ENCODE assay signal across 8 cellular contexts in genomic region chr2:206989306-206989705, GRCh38. TPM values are rescaled to one million over a fixed set of nuclear protein-coding genes. Genes with fewer than 3 reads are reported as not detected.
DNase-seq lines count a peak whose midpoint lies in the region; ATAC-seq and TF ChIP-seq lines count a peak whose summit lies in the region.

No MANE protein-coding gene starts in this region.

- H3K27me3 ChIP-seq in osteoblast (ENCODE audit: insufficient read depth, low read length), result no peaks in the 10 kb centered on the region
- H3K27me3 ChIP-seq in ovary, result no peaks in the 10 kb centered on the region

- H3K4me1 ChIP-seq in osteoblast (ENCODE audit: insufficient read depth, low read length) (no peaks in the 10 kb centered on the region), ovary (ENCODE audit: insufficient read depth) (peaks cover 2% of the 10 kb centered on the region)

- no peaks in the 10 kb centered on the region for H3K79me2 ChIP-seq in osteoblast (ENCODE audit: insufficient read depth, low read length)

- peak overlapping the region; percentile 24 for H3K4me2 ChIP-seq in osteoblast (ENCODE audit: insufficient read depth, low read length)

- H3K36me3 ChIP-seq in osteoblast (ENCODE audit: insufficient read depth, low read length) (no peaks in the 10 kb centered on the region), ovary (no peaks in the 10 kb centered on the region)

- intact Hi-C loops in ovary (cut with DNase I), result loop anchor here in 2 of 4 donors (10.0 kb wide), 2 partner anchors 175 to 475 kb away; partner anchors contain the start of gene KLF7 (in 1 of the 2)

- in situ Hi-C loops in Caki2 (cut with HindIII; ENCODE audit: low pct_unique_long_range_greater_than_20kb, low sequenced_read_pairs), result no loop called here

- H4K20me1 ChIP-seq in osteoblast (ENCODE audit: insufficient read depth, low read length), result no peaks in the 10 kb centered on the region

- TF ChIP-seq EP300 in ovary (IDR thresholded peaks at IDR 0.05), result no peak

- H2AFZ ChIP-seq in osteoblast (ENCODE audit: low read length), result peak overlapping the region; percentile 64

- WGBS in ovary, 3 donors, result 62 to 79% (median 77%) methylated on average over 6 of the region's 6 CpGs

- ATAC-seq in GM18520 (IDR thresholded peaks at IDR 0.05; ENCODE audit: unreplicated experiment) (peak; percentile 64), HG03045 (IDR thresholded peaks at IDR 0.05; ENCODE audit: unreplicated experiment) (peak; percentile 74)

- DNase-seq in Caki2 (ENCODE audit: low read depth) (peak; percentile 5), RPMI8226 (peak; percentile 63), epithelial cell of esophagus (ENCODE audit: low read depth) (peak; percentile 50), osteoblast (ENCODE audit: insufficient read length, low spot score, missing footprints) (peak; percentile 35), Kasumi-1 (lab: John Stamatoyannopoulos, UW) (no peak), ovary (no peak)

- H3K9me3 ChIP-seq in osteoblast (ENCODE audit: low read depth, low read length) (no peaks in the 10 kb centered on the region), ovary (no peaks in the 10 kb centered on the region)

- no peak for TF ChIP-seq POLR2A in ovary (IDR thresholded peaks at IDR 0.05)

- no peak overlapping the region for H3K27ac ChIP-seq in osteoblast (ENCODE audit: low read depth, low read length)
- H3K27ac ChIP-seq in ovary, result no peak overlapping the region

- H3K4me3 ChIP-seq in epithelial cell of esophagus (ENCODE audit: low read length), result no peak overlapping the region
- H3K4me3 ChIP-seq in osteoblast (ENCODE audit: insufficient read depth, low read length), result no peak overlapping the region
- H3K4me3 ChIP-seq in ovary, result no peak overlapping the region

- TF ChIP-seq CTCF in epithelial cell of esophagus (IDR thresholded peaks at IDR 0.05; ENCODE audit: insufficient read depth, low read depth, low read length, missing control alignments) (peak; percentile 73), osteoblast (IDR thresholded peaks at IDR 0.05; ENCODE audit: extremely low read depth, low read depth, low read length) (peak; percentile 80), ovary (IDR thresholded peaks at IDR 0.05) (no peak)

RNA-seq across cellular contexts. Expression of gene CPO, which starts 50.0 kb away (rescaled TPM):
- total RNA-seq in Caki2 (2014; rRNA removed; shearing (Covaris generic); ENCODE audit: low replicate concordance), result 1.2 TPM in 1 of 2 replicates, not detected in the other
- total RNA-seq in osteoblast (not detected in 2 replicates), ovary (1 to 10 TPM in 1 of 7 donors, under 1 TPM in 3, not detected in 3; 0.23 to 1.1 (median 0.34) TPM)
- 10 to 100 TPM in 1 of 2 donors, under 1 TPM in 1; 0.17 to 31.8 TPM for polyA plus RNA-seq in ovary

Comparison
In these comparisons a context has a peak if more than half of its experiments do, and no peak if none do; other contexts are left out.
1. DNase-seq: peak in Caki2 (single experiment), RPMI8226 (single experiment), epithelial cell of esophagus (single experiment) and osteoblast (single experiment); none in Kasumi-1 (0 of 2) and ovary (0 of 5).
2. CTCF ChIP-seq: peak in epithelial cell of esophagus (single experiment) and osteoblast (single experiment); none in ovary (0 of 3).